17 cellular contexts compared by ENCODE assay signal in genomic region chrX:40521868-40522450, GRCh38. TPM values are rescaled to one million over a fixed set of nuclear protein-coding genes. Genes with fewer than 3 reads are reported as not detected.
DNase-seq lines count a peak whose midpoint lies in the region; ATAC-seq and TF ChIP-seq lines count a peak whose summit lies in the region.
"Had no signal": no experiment of that assay in that cellular context is flagged by ENCODE, and none has a peak within 500 bp of the region (broad histone marks: within the 10 kb centered on the region; RNA-seq: fewer than 3 reads in every experiment).

No MANE protein-coding gene starts in this region.

- H3K9me3 ChIP-seq in SJCRH30 (replicated peaks), result no peaks in the 10 kb centered on the region
- no peaks in the 10 kb centered on the region for H3K9me3 ChIP-seq in heart right ventricle
- H3K9me3 ChIP-seq: SK-N-SH had no signal

- H3K36me3 ChIP-seq in SJCRH30 (no peaks in the 10 kb centered on the region), heart right ventricle (no peaks in the 10 kb centered on the region)

- ATAC-seq in heart right ventricle, result peak; percentile 72 to 96 (median 90)

- TF ChIP-seq CTCF in heart right ventricle (IDR thresholded peaks at IDR 0.05) (no peak), GM13977 (IDR thresholded peaks at IDR 0.05; ENCODE audit: extremely low read depth, insufficient read depth, missing control alignments) (no peak)

- 50 to 56% methylated on average over 11 of the region's 11 CpGs for WGBS in heart right ventricle, 2 donors

- no peaks in the 10 kb centered on the region for H3K27me3 ChIP-seq in SJCRH30
- H3K27me3 ChIP-seq in heart right ventricle, result peaks cover 0 to 61% (median 0%) of the 10 kb centered on the region in 7 donors

- in situ Hi-C loops in GM13977 (cut with MboI; ENCODE audit: low pct_unique_long_range_greater_than_20kb, low sequenced_read_pairs, unreplicated experiment), result no loop called here

- intact Hi-C loops in heart right ventricle (cut with DNase I), result no loop called here

- H3K27ac ChIP-seq in SJCRH30 (no peak overlapping the region), heart right ventricle (peak overlapping the region in 2 of 10 donors; percentile 9 to 34)
- H3K27ac ChIP-seq: GM23248, HL-60 had no signal

- no peak overlapping the region for H3K4me3 ChIP-seq in SJCRH30
- no peak overlapping the region for H3K4me3 ChIP-seq in heart right ventricle
- H3K4me3 ChIP-seq: GM23248 had no signal

- H3K4me1 ChIP-seq in SJCRH30 (no peaks in the 10 kb centered on the region), heart right ventricle (peaks cover 0 to 4% (median 0%) of the 10 kb centered on the region in 9 donors)

- DNase-seq in CMK (ENCODE audit: low read depth) (peak; percentile 51), SJCRH30 (peak; percentile 60 to 63), heart right ventricle (peak; percentile 39 to 61), myocyte (ENCODE audit: low read depth) (peak; percentile 35), GM13977 (ENCODE audit: low spot score) (no peak), DMS53 treated with DMSO at 0.1 percent for 48 hours (lab: John Stamatoyannopoulos, UW; ENCODE audit: unreplicated experiment) (no peak)
- DNase-seq in activated effector memory CD4-positive, alpha-beta T cell treated with anti-CD3 and anti-CD28 coated beads, Interleukin-2, amount 50 U/mL, for 16 hours, result no peak
- DNase-seq: DND-41, GM23248, HCEC 1CT, IMR-90, NCI-H1417, NCI-H187, NCI-H526, SHP77, SK-N-SH had no signal

RNA-seq across cellular contexts. Expression of gene ATP6AP2, which starts 58.8 kb away (rescaled TPM):
- total RNA-seq in SJCRH30 (2014; rRNA removed; shearing (Covaris generic)), result 44.7 and 47.3 TPM in 2 replicates
- total RNA-seq in heart right ventricle, result 10 to 100 TPM; 31.9 to 62.1 (median 46.8) TPM
- 10 to 100 TPM; 28.0 to 48.2 TPM for polyA plus RNA-seq in heart right ventricle
- 98.7 and 104 TPM in 2 replicates for total RNA-seq in myocyte
- polyA plus RNA-seq in myocyte (2012), result 144 TPM

Comparison
In these comparisons a context has a peak if more than half of its experiments do, and no peak if none do; other contexts are left out.
1. DNase-seq: peak in CMK (single experiment), SJCRH30 (2 of 2), heart right ventricle (2 of 2) and myocyte (single experiment); none in activated effector memory CD4-positive, alpha-beta T cell treated with anti-CD3 and anti-CD28 coated beads, Interleukin-2, amount 50 U/mL, for 16 hours (single experiment), GM13977 (single experiment) and DMS53 treated with DMSO at 0.1 percent for 48 hours (single experiment).